ENCODE assay signal across 8 cellular contexts in genomic region chr11:65833297-65834030, GRCh38. TPM values are rescaled to one million over a fixed set of nuclear protein-coding genes. Genes with fewer than 3 reads are reported as not detected.
A peak's percentile ranks its signal among the peaks of the same experiment; 100 is the strongest.
DNase-seq lines count a peak whose midpoint lies in the region; ATAC-seq lines count a peak whose summit lies in the region.

SNX32 (plus strand) TSS chr11:65833963; CDS start chr11:65834066, 103 bp downstream.

- ATAC-seq in CD4-positive, CD25-positive, alpha-beta regulatory T cell (ENCODE audit: low read depth in 2 of 2): peak; percentile 99
- ATAC-seq in GM19455 (IDR thresholded peaks at IDR 0.05; ENCODE audit: unreplicated experiment): peak; percentile 89
- peak; percentile 99 to 100 for ATAC-seq in natural killer cell treated with Interleukin-12 subunit alpha and Interleukin-12 subunit beta and Interleukin-15 and Interleukin-18, amount 100 ng/mL, for 72 hours
- ATAC-seq in stimulated activated naive B cell treated with anti-CD40 and anti-IgM and Interleukin-4, amounts not matched to agents 10 μg/mL and 1 μg/mL and 100 μg/mL, for 72 hours (replicated peaks): peak; percentile 99

- peak; percentile 88 to 96 (median 93) for DNase-seq in CD4-positive, CD25-positive, alpha-beta regulatory T cell
- peak; percentile 96 for DNase-seq in OCI-M1 (lab: John Stamatoyannopoulos, UW)
- DNase-seq in activated T-helper 1 cell treated with anti-CD3 and anti-CD28 coated beads, Interleukin-2, amount 50 U/mL, for 16 hours (ENCODE audit: low read depth in 1 of 2, low spot score in 1 of 2): peak; percentile 89 to 92
- DNase-seq in fibroblast of the conjunctiva (ENCODE audit: low read depth): peak; percentile 83
- peak; percentile 96 for DNase-seq in natural killer cell treated with Interleukin-12 subunit alpha and Interleukin-12 subunit beta and Interleukin-15 and Interleukin-18, amount 100 ng/mL, for 72 hours (ENCODE audit: low spot score)
- peak; percentile 94 for DNase-seq in stimulated activated naive B cell treated with anti-CD40 and anti-IgM and Interleukin-4, amounts not matched to agents 10 μg/mL and 1 μg/mL and 100 μg/mL, for 72 hours

- H3K4me1 Mint-ChIP-seq in CD4-positive, CD25-positive, alpha-beta regulatory T cell: peaks cover 0 to 10% (median 5%) of the 10 kb centered on the region in 4 donors
- peaks cover 6 to 16% of the 10 kb centered on the region in 2 donors for H3K4me1 Mint-ChIP-seq in natural killer cell treated with Interleukin-12 subunit alpha and Interleukin-12 subunit beta and Interleukin-15 and Interleukin-18, amount 100 ng/mL, for 72 hours (ENCODE audit: low read depth in 2 of 2)
- H3K4me1 Mint-ChIP-seq in stimulated activated naive B cell treated with anti-CD40 and anti-IgM and Interleukin-4, amounts not matched to agents 10 μg/mL and 1 μg/mL and 100 μg/mL, for 72 hours: peaks cover 19 to 23% of the 10 kb centered on the region in 2 donors

- H3K27me3 ChIP-seq in CD4-positive, CD25-positive, alpha-beta regulatory T cell (ENCODE audit: control insufficient read depth, insufficient read depth, low read length): peaks cover 4% of the 10 kb centered on the region
- H3K27me3 ChIP-seq in HUES6 (ENCODE audit: control insufficient read depth, insufficient read depth, low read length): peaks cover 9% of the 10 kb centered on the region

- H3K4me3 Mint-ChIP-seq in CD4-positive, CD25-positive, alpha-beta regulatory T cell: no peak within 1 kb of the TSS
- no peak within 1 kb of the TSS for H3K4me3 Mint-ChIP-seq in natural killer cell treated with Interleukin-12 subunit alpha and Interleukin-12 subunit beta and Interleukin-15 and Interleukin-18, amount 100 ng/mL, for 72 hours
- H3K4me3 Mint-ChIP-seq in stimulated activated naive B cell treated with anti-CD40 and anti-IgM and Interleukin-4, amounts not matched to agents 10 μg/mL and 1 μg/mL and 100 μg/mL, for 72 hours: no peak within 1 kb of the TSS

- no peaks in the 10 kb centered on the region for H3K36me3 Mint-ChIP-seq in CD4-positive, CD25-positive, alpha-beta regulatory T cell
- H3K36me3 Mint-ChIP-seq in natural killer cell treated with Interleukin-12 subunit alpha and Interleukin-12 subunit beta and Interleukin-15 and Interleukin-18, amount 100 ng/mL, for 72 hours: no peaks in the 10 kb centered on the region
- no peaks in the 10 kb centered on the region for H3K36me3 Mint-ChIP-seq in stimulated activated naive B cell treated with anti-CD40 and anti-IgM and Interleukin-4, amounts not matched to agents 10 μg/mL and 1 μg/mL and 100 μg/mL, for 72 hours

- peak within 1 kb of the TSS; percentile 9 for H3K27ac ChIP-seq in CD4-positive, CD25-positive, alpha-beta regulatory T cell (ENCODE audit: insufficient read depth, low read length, poor library complexity, severe bottlenecking)
- peak within 1 kb of the TSS; percentile 75 for H3K27ac ChIP-seq in HUES6 (ENCODE audit: low read depth, low read length)

- H3K9ac ChIP-seq in HUES6 (ENCODE audit: low read length): peak within 1 kb of the TSS; percentile 84

- peak within 1 kb of the TSS in 2 of 3 donors; percentile 54 to 74 for H3K27ac Mint-ChIP-seq in CD4-positive, CD25-positive, alpha-beta regulatory T cell
- H3K27ac Mint-ChIP-seq in natural killer cell treated with Interleukin-12 subunit alpha and Interleukin-12 subunit beta and Interleukin-15 and Interleukin-18, amount 100 ng/mL, for 72 hours: peak within 1 kb of the TSS in 1 of 2 donors; percentile 60
- no peak within 1 kb of the TSS for H3K27ac Mint-ChIP-seq in stimulated activated naive B cell treated with anti-CD40 and anti-IgM and Interleukin-4, amounts not matched to agents 10 μg/mL and 1 μg/mL and 100 μg/mL, for 72 hours

- H3K27me3 Mint-ChIP-seq in CD4-positive, CD25-positive, alpha-beta regulatory T cell: peaks cover 15% of the 10 kb centered on the region
- H3K27me3 Mint-ChIP-seq in natural killer cell treated with Interleukin-12 subunit alpha and Interleukin-12 subunit beta and Interleukin-15 and Interleukin-18, amount 100 ng/mL, for 72 hours: peaks cover 17 to 18% of the 10 kb centered on the region in 2 donors
- H3K27me3 Mint-ChIP-seq in stimulated activated naive B cell treated with anti-CD40 and anti-IgM and Interleukin-4, amounts not matched to agents 10 μg/mL and 1 μg/mL and 100 μg/mL, for 72 hours: peaks cover 0 to 9% of the 10 kb centered on the region in 2 donors

- H3K36me3 ChIP-seq in CD4-positive, CD25-positive, alpha-beta regulatory T cell (ENCODE audit: control insufficient read depth, insufficient read depth, low read length): no peaks in the 10 kb centered on the region
- H3K36me3 ChIP-seq in HUES6 (ENCODE audit: control insufficient read depth, insufficient read depth, low read length): no peaks in the 10 kb centered on the region

- H3K4me1 ChIP-seq in CD4-positive, CD25-positive, alpha-beta regulatory T cell (ENCODE audit: control insufficient read depth, insufficient read depth, low read length, poor library complexity, severe bottlenecking): peaks cover 17% of the 10 kb centered on the region
- H3K4me1 ChIP-seq in HUES6 (ENCODE audit: control insufficient read depth, insufficient read depth, low read length): peaks cover 11% of the 10 kb centered on the region

- H3K4me3 ChIP-seq in CD4-positive, CD25-positive, alpha-beta regulatory T cell (ENCODE audit: low read depth, low read length): peak within 1 kb of the TSS; percentile 70
- peak within 1 kb of the TSS; percentile 67 for H3K4me3 ChIP-seq in HUES6 (ENCODE audit: low read depth, low read length)

- no peaks in the 10 kb centered on the region for H3K9me3 ChIP-seq in CD4-positive, CD25-positive, alpha-beta regulatory T cell (ENCODE audit: control insufficient read depth in 2 of 2, low read length in 2 of 2)
- H3K9me3 ChIP-seq in HUES6 (ENCODE audit: control insufficient read depth, insufficient read depth, low read depth, low read length): no peaks in the 10 kb centered on the region

- no peaks in the 10 kb centered on the region for H3K9me3 Mint-ChIP-seq in CD4-positive, CD25-positive, alpha-beta regulatory T cell
- peaks cover 5% of the 10 kb centered on the region for H3K9me3 Mint-ChIP-seq in natural killer cell treated with Interleukin-12 subunit alpha and Interleukin-12 subunit beta and Interleukin-15 and Interleukin-18, amount 100 ng/mL, for 72 hours
- H3K9me3 Mint-ChIP-seq in stimulated activated naive B cell treated with anti-CD40 and anti-IgM and Interleukin-4, amounts not matched to agents 10 μg/mL and 1 μg/mL and 100 μg/mL, for 72 hours: peaks cover 4 to 5% of the 10 kb centered on the region in 2 donors

RNA-seq across cellular contexts. Expression of gene SNX32, which starts in this region (rescaled TPM):
- total RNA-seq in CD4-positive, CD25-positive, alpha-beta regulatory T cell: 0.44 TPM
- 1 to 10 TPM in 1 of 4 donors, under 1 TPM in 3; 0.32 to 1.3 (median 0.48) TPM for polyA plus RNA-seq in CD4-positive, CD25-positive, alpha-beta regulatory T cell
- 1 to 10 TPM in 1 of 2 donors, under 1 TPM in 1; 0.52 to 1.0 TPM for total RNA-seq in natural killer cell treated with Interleukin-12 subunit alpha and Interleukin-12 subunit beta and Interleukin-15 and Interleukin-18, amount 100 ng/mL, for 72 hours

Comparison
In these comparisons a context has a peak if more than half of its experiments do, and no peak if none do; other contexts are left out.
1. Peak in every context shown above with its lines: DNase-seq, ATAC-seq, H3K4me3 ChIP-seq and H3K27ac ChIP-seq.